Comparison of ENCODE assay signal across 1 cellular context in genomic region chr1:183302452-183303324, GRCh38.
TF ChIP-seq lines count a peak whose summit lies in the region.

No MANE protein-coding gene starts in this region.

TF ChIP-seq in GM12878, 131 proteins besides CTCF, POLR2A, EP300 and RAD21 (continued from another document):
- TF ChIP-seq CEBPZ (IDR thresholded peaks at IDR 0.05; ENCODE audit: low read depth, low read length) (no peak), RB1 (IDR thresholded peaks at IDR 0.05; ENCODE audit: borderline replicate concordance) (no peak), TCF7 (IDR thresholded peaks at IDR 0.05; ENCODE audit: borderline replicate concordance) (no peak), PRDM15 (CRISPR knock-in tag; IDR thresholded peaks at IDR 0.05) (no peak), POLR2AphosphoS5 (IDR thresholded peaks at IDR 0.05; ENCODE audit: low read length) (no peak), NFYA (IDR thresholded peaks at IDR 0.05; ENCODE audit: borderline replicate concordance, low read depth, low read length) (no peak), ZNF217 (IDR thresholded peaks at IDR 0.05) (no peak), YBX1 (IDR thresholded peaks at IDR 0.05) (no peak), PML (IDR thresholded peaks at IDR 0.05; ENCODE audit: low read length) (no peak), BMI1 (IDR thresholded peaks at IDR 0.05; ENCODE audit: borderline replicate concordance) (no peak), ZBTB33 (IDR thresholded peaks at IDR 0.05) (no peak), TCF12 (IDR thresholded peaks at IDR 0.05; ENCODE audit: low read depth, low read length) (no peak), ZNF622 (IDR thresholded peaks at IDR 0.05) (no peak)
- TF ChIP-seq, protein P1, sequence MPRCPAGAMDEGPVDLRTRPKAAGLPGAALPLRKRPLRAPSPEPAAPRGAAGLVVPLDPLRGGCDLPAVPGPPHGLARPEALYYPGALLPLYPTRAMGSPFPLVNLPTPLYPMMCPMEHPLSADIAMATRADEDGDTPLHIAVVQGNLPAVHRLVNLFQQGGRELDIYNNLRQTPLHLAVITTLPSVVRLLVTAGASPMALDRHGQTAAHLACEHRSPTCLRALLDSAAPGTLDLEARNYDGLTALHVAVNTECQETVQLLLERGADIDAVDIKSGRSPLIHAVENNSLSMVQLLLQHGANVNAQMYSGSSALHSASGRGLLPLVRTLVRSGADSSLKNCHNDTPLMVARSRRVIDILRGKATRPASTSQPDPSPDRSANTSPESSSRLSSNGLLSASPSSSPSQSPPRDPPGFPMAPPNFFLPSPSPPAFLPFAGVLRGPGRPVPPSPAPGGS (IDR thresholded peaks at IDR 0.05; ENCODE audit: borderline replicate concordance, insufficient read depth, low read depth, low read length, poor library complexity, severe bottlenecking): no peak
- TF ChIP-seq, protein P2, sequence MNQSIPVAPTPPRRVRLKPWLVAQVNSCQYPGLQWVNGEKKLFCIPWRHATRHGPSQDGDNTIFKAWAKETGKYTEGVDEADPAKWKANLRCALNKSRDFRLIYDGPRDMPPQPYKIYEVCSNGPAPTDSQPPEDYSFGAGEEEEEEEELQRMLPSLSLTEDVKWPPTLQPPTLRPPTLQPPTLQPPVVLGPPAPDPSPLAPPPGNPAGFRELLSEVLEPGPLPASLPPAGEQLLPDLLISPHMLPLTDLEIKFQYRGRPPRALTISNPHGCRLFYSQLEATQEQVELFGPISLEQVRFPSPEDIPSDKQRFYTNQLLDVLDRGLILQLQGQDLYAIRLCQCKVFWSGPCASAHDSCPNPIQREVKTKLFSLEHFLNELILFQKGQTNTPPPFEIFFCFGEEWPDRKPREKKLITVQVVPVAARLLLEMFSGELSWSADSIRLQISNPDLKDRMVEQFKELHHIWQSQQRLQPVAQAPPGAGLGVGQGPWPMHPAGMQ (IDR thresholded peaks at IDR 0.05; ENCODE audit: borderline replicate concordance): no peak
TF ChIP-seq in GM12878: peak in this region for 0.
